8 cellular contexts compared by ENCODE assay signal in genomic region chr1:212794561-212795014, GRCh38. TPM values are rescaled to one million over a fixed set of nuclear protein-coding genes. Genes with fewer than 3 reads are reported as not detected.
DNase-seq lines count a peak whose midpoint lies in the region; ATAC-seq and TF ChIP-seq lines count a peak whose summit lies in the region.

No MANE protein-coding gene starts in this region.

- H3K4me1 ChIP-seq in Loucy (ENCODE audit: insufficient read depth, low read length, poor library complexity, severe bottlenecking) (peaks cover 28% of the 10 kb centered on the region), endodermal cell (ENCODE audit: control insufficient read depth, insufficient read depth, low read length) (no peaks in the 10 kb centered on the region)

- TF ChIP-seq CTCF in Loucy (conservative IDR thresholded peaks at IDR 0.05; ENCODE audit: low read length), result no peak
- no peak for TF ChIP-seq CTCF in endodermal cell (conservative IDR thresholded peaks at IDR 0.05)
- TF ChIP-seq CTCF in osteocyte (IDR thresholded peaks at IDR 0.05), result no peak
- no peak for TF ChIP-seq CTCF in brain microvascular endothelial cell (IDR thresholded peaks at IDR 0.05; ENCODE audit: low read depth, low read length, missing control alignments)

- H3K27ac ChIP-seq in endodermal cell (ENCODE audit: low read depth, low read length) (no peak overlapping the region), brain microvascular endothelial cell (no peak overlapping the region)

- no peak overlapping the region for H3K9ac ChIP-seq in Loucy (ENCODE audit: low read depth, low read length, poor library complexity, severe bottlenecking)
- H3K9ac ChIP-seq in endodermal cell (ENCODE audit: extremely low read depth, low read length, poor library complexity, severe bottlenecking), result no peak overlapping the region

- H3K27ac Mint-ChIP-seq in endodermal cell (peak overlapping the region; percentile 23), osteocyte (ENCODE audit: unreplicated experiment) (no peak overlapping the region)

- peaks cover 36% of the 10 kb centered on the region for H3K79me2 ChIP-seq in Loucy (ENCODE audit: insufficient read depth, low read length)

- peak overlapping the region; percentile 30; the same call in 1 of the 2 replicates for H2AFZ ChIP-seq in Loucy (ENCODE audit: low read length)

- peaks cover 7% of the 10 kb centered on the region for H4K20me1 ChIP-seq in Loucy (ENCODE audit: insufficient read depth, low read length, poor library complexity, severe bottlenecking)

- no peaks in the 10 kb centered on the region for H3K9me3 ChIP-seq in Loucy (ENCODE audit: insufficient read depth, low read depth, low read length)
- H3K9me3 ChIP-seq in endodermal cell (ENCODE audit: control insufficient read depth, low read length), result no peaks in the 10 kb centered on the region

- H3K4me1 Mint-ChIP-seq in endodermal cell (peaks cover 20% of the 10 kb centered on the region), osteocyte (ENCODE audit: unreplicated experiment) (peaks cover 17% of the 10 kb centered on the region)

- no peaks in the 10 kb centered on the region for H3K27me3 Mint-ChIP-seq in endodermal cell (ENCODE audit: insufficient read depth)
- no peaks in the 10 kb centered on the region for H3K27me3 Mint-ChIP-seq in osteocyte (ENCODE audit: unreplicated experiment)

- H3K4me2 ChIP-seq in Loucy (ENCODE audit: low read depth, low read length, poor library complexity, severe bottlenecking), result peak overlapping the region; percentile 29

- H3K36me3 Mint-ChIP-seq in endodermal cell (ENCODE audit: low read depth), result peaks cover 26% of the 10 kb centered on the region
- peaks cover 13% of the 10 kb centered on the region for H3K36me3 Mint-ChIP-seq in osteocyte (ENCODE audit: unreplicated experiment)

- H3K4me3 ChIP-seq in Loucy (ENCODE audit: low read length, poor library complexity, severe bottlenecking), result peak overlapping the region; percentile 38
- H3K4me3 ChIP-seq in endodermal cell (ENCODE audit: low read length), result no peak overlapping the region
- H3K4me3 ChIP-seq in brain microvascular endothelial cell (ENCODE audit: low read depth, low read length), result no peak overlapping the region

- H3K27me3 ChIP-seq in Loucy (ENCODE audit: insufficient read depth, low read length, poor library complexity, severe bottlenecking) (no peaks in the 10 kb centered on the region), endodermal cell (ENCODE audit: control insufficient read depth, insufficient read depth, low read length, poor library complexity, severe bottlenecking) (no peaks in the 10 kb centered on the region), brain microvascular endothelial cell (replicated peaks) (no peaks in the 10 kb centered on the region)

- ATAC-seq in GM18520 (IDR thresholded peaks at IDR 0.05; ENCODE audit: unreplicated experiment) (peak; percentile 68), GM21786 (IDR thresholded peaks at IDR 0.05; ENCODE audit: unreplicated experiment) (peak; percentile 81)

- 88 to 94% methylated on average over 1 of the region's 1 CpG for WGBS in endodermal cell (ENCODE audit: insufficient coverage in 1 of 2, insufficient read length in 1 of 2), 2 experiments

- no peak for DNase-seq in endodermal cell
- no peak for DNase-seq in osteocyte (ENCODE audit: extremely low spot score, unreplicated experiment)
- DNase-seq in brain microvascular endothelial cell, result no peak
- no peak for DNase-seq in activated gamma-delta T cell treated with Interleukin-2 at 50 U/mL for 16 hours
- no peak for DNase-seq in stimulated activated naive CD4-positive, alpha-beta T cell (lab: John Stamatoyannopoulos, UW)

- H3K9me2 ChIP-seq in Loucy (replicated peaks; ENCODE audit: low read depth, low read length), result no peaks in the 10 kb centered on the region

- no peaks in the 10 kb centered on the region for H3F3A ChIP-seq in Loucy (ENCODE audit: low read depth)

- in situ Hi-C loops in brain microvascular endothelial cell (cut with HindIII; ENCODE audit: low pct_ligation_motif_present, low sequenced_read_pairs), result no loop called here

- no peaks in the 10 kb centered on the region for H3K9me3 Mint-ChIP-seq in endodermal cell
- H3K9me3 Mint-ChIP-seq in osteocyte (ENCODE audit: unreplicated experiment), result no peaks in the 10 kb centered on the region

- H3K4me3 Mint-ChIP-seq in endodermal cell (peak overlapping the region; percentile 0), osteocyte (ENCODE audit: unreplicated experiment) (no peak overlapping the region)

- H3K36me3 ChIP-seq in Loucy (ENCODE audit: insufficient read depth, low read length) (no peaks in the 10 kb centered on the region; the same call in 1 of the 2 replicates), endodermal cell (ENCODE audit: control insufficient read depth, insufficient read depth, low read length) (peaks cover 13% of the 10 kb centered on the region), brain microvascular endothelial cell (replicated peaks) (peaks cover 3% of the 10 kb centered on the region)

RNA-seq across cellular contexts. Expression of gene TATDN3, which starts 2.9 kb away (rescaled TPM):
- total RNA-seq in endodermal cell (10 to 100 TPM; 14.9 to 26.3 TPM), osteocyte (13.0 and 15.6 TPM in 2 replicates)
- polyA plus RNA-seq in endodermal cell (2013, experiment 1 of 2), result 15.0 TPM
- polyA plus RNA-seq in endodermal cell (2013, experiment 2 of 2), result 17.7 TPM

RNA-seq across cellular contexts. Expression of gene NSL1, which starts 3.0 kb away (rescaled TPM):
- total RNA-seq in endodermal cell (10 to 100 TPM; 47.6 to 57.7 TPM), osteocyte (28.7 and 29.4 TPM in 2 replicates)
- polyA plus RNA-seq in endodermal cell (2013, experiment 1 of 2), result 31.9 TPM
- 31.2 TPM for polyA plus RNA-seq in endodermal cell (2013, experiment 2 of 2)

RNA-seq across cellular contexts. Expression of gene SPATA45, which starts 52.9 kb away (rescaled TPM):
- total RNA-seq in endodermal cell (not detected), osteocyte (not detected in 2 replicates)
- polyA plus RNA-seq in endodermal cell (2013, experiment 1 of 2), result not detected
- polyA plus RNA-seq in endodermal cell (2013, experiment 2 of 2), result not detected
